In genomic region chr5:66144074-66144798, GRCh38 we compare ENCODE assay signal across 8 cellular contexts. TPM values are rescaled to one million over a fixed set of nuclear protein-coding genes. Genes with fewer than 3 reads are reported as not detected.
DNase-seq lines count a peak whose midpoint lies in the region; ATAC-seq and TF ChIP-seq lines count a peak whose summit lies in the region.

TSS of gene SREK1 (plus strand) at chr5:66144300. CDS start at chr5:66144377, 77 bp downstream.

- peak; percentile 91 for ATAC-seq in stimulated activated naive CD8-positive, alpha-beta T cell treated with anti-CD3 and anti-CD28 coated beads, Interleukin-15, Interleukin-2, amounts not matched to agents 100 U/mL and 50 U/mL, for 24 hours

- no peaks in the 10 kb centered on the region; a peak in 1 of 5 replicates for H3K9me3 Mint-ChIP-seq in H9
- no peaks in the 10 kb centered on the region for H3K9me3 Mint-ChIP-seq in nephron

- peaks cover 9% of the 10 kb centered on the region for H3K23me2 ChIP-seq in H9 (ENCODE audit: insufficient read length, low read depth, low read length, poor library complexity, severe bottlenecking)

- H2BK120ac ChIP-seq in H9 (ENCODE audit: low read depth, low read length, poor library complexity, severe bottlenecking): peak within 1 kb of the TSS; percentile 74

- peak within 1 kb of the TSS; percentile 26 for H3T11ph ChIP-seq in H9 (ENCODE audit: low read length)

- H3K4me3 Mint-ChIP-seq in H9 (peak within 1 kb of the TSS; percentile 96 to 97), nephron (peak within 1 kb of the TSS; percentile 94 to 98 (median 95))

- H3K79me1 ChIP-seq in H9 (ENCODE audit: insufficient read depth, low read depth, low read length, poor library complexity, severe bottlenecking): no peaks in the 10 kb centered on the region

- H3K4me1 Mint-ChIP-seq in H9: peaks cover 14 to 18% of the 10 kb centered on the region in 2 experiments
- peaks cover 25% of the 10 kb centered on the region for H3K4me1 Mint-ChIP-seq in nephron

- H3K14ac ChIP-seq in H9 (ENCODE audit: insufficient read depth, low read length): peak within 1 kb of the TSS; percentile 97

- H3K36me3 Mint-ChIP-seq in H9 (ENCODE audit: insufficient read depth in 1 of 3, low read depth in 3 of 3) (peaks cover 0 to 8% (median 0%) of the 10 kb centered on the region in 3 experiments; a peak in 3 of 7 replicates), nephron (ENCODE audit: low read depth) (peaks cover 10% of the 10 kb centered on the region)

- peak; percentile 94 for DNase-seq in ELR (ENCODE audit: low read depth)
- peak; percentile 91 for DNase-seq in H9
- DNase-seq in M059J (ENCODE audit: low read depth): peak; percentile 92
- DNase-seq in SHP77 treated with DMSO at 0.1 percent for 48 hours (lab: John Stamatoyannopoulos, UW): peak; percentile 79
- DNase-seq in activated effector memory CD4-positive, alpha-beta T cell treated with anti-CD3 and anti-CD28 coated beads, Interleukin-2, amount 50 U/mL, for 16 hours: peak; percentile 96
- DNase-seq in fibroblast of the aortic adventitia (ENCODE audit: low read depth): peak; percentile 92
- peak; percentile 94 for DNase-seq in stimulated activated naive CD8-positive, alpha-beta T cell treated with anti-CD3 and anti-CD28 coated beads, Interleukin-15, Interleukin-2, amounts not matched to agents 100 U/mL and 50 U/mL, for 24 hours

- peak within 1 kb of the TSS; percentile 85 for H3K4me2 ChIP-seq in H9 (ENCODE audit: insufficient read depth, insufficient read length, low read length)

- TF ChIP-seq CTCF in H9 (conservative IDR thresholded peaks at IDR 0.05) (no peak), fibroblast of the aortic adventitia (IDR thresholded peaks at IDR 0.05; ENCODE audit: insufficient read depth, low read length) (no peak), nephron (IDR thresholded peaks at IDR 0.05; ENCODE audit: unreplicated experiment in 3 of 3) (no peak)

- no peak within 1 kb of the TSS for H4K8ac ChIP-seq in H9 (replicated peaks; ENCODE audit: insufficient read length, low read depth, low read length)

- H3K9ac ChIP-seq in H9 (ENCODE audit: extremely low read depth, insufficient read length, low read length): peak within 1 kb of the TSS; percentile 98

- no peak within 1 kb of the TSS for H4K91ac ChIP-seq in H9 (ENCODE audit: insufficient read length, low read depth, low read length)

- peak within 1 kb of the TSS; percentile 84 for H2AFZ ChIP-seq in H9 (ENCODE audit: low read length)

- peaks cover 10% of the 10 kb centered on the region; the same call in 1 of the 2 replicates for H3K79me2 ChIP-seq in H9 (ENCODE audit: insufficient read depth, low read length)

- H3K9me3 ChIP-seq in H9 (ENCODE audit: control insufficient read depth, low read depth, low read length): no peaks in the 10 kb centered on the region

- H4K5ac ChIP-seq in H9 (ENCODE audit: insufficient read length, low read depth, low read length): peak within 1 kb of the TSS; percentile 4

- peak within 1 kb of the TSS; percentile 76 for H3K23ac ChIP-seq in H9 (ENCODE audit: insufficient read length, low read depth, low read length)

- no peaks in the 10 kb centered on the region for H3K27me3 ChIP-seq in H9 (ENCODE audit: insufficient read depth, low read length)

- H3K56ac ChIP-seq in H9 (ENCODE audit: insufficient read length, low read depth, low read length): peak within 1 kb of the TSS; percentile 13

- no peak within 1 kb of the TSS; the same call in 1 of the 2 replicates for H3K4ac ChIP-seq in H9 (ENCODE audit: low read depth, low read length)

- H3K4me3 ChIP-seq in fibroblast of the aortic adventitia (ENCODE audit: low read depth, low read length): peak within 1 kb of the TSS; percentile 95

- peak within 1 kb of the TSS; percentile 11 for H2BK5ac ChIP-seq in H9 (ENCODE audit: insufficient read length, low read length)

- peaks cover 1% of the 10 kb centered on the region; the same call in 1 of the 2 replicates for H3K27me3 Mint-ChIP-seq in H9 (ENCODE audit: low read depth)
- H3K27me3 Mint-ChIP-seq in nephron (ENCODE audit: low read depth): no peaks in the 10 kb centered on the region

- H2BK15ac ChIP-seq in H9 (ENCODE audit: low read depth, low read length): no peak within 1 kb of the TSS

- peak within 1 kb of the TSS; percentile 53 for H3K27ac ChIP-seq in H9 (ENCODE audit: insufficient read length, low read depth, low read length)

- H2AK5ac ChIP-seq in H9 (ENCODE audit: insufficient read length, low read length): no peak within 1 kb of the TSS

- WGBS in H9 (ENCODE audit: extremely low coverage, insufficient read length, low lambda C conversion rate): no CpG with 5 or more reads among the region's 83 CpGs

- H4K20me1 ChIP-seq in H9 (ENCODE audit: control insufficient read depth, insufficient read depth, insufficient read length): no peaks in the 10 kb centered on the region

- no peaks in the 10 kb centered on the region for H3K4me1 ChIP-seq in H9 (ENCODE audit: insufficient read depth, low read length)

- H3K18ac ChIP-seq in H9 (ENCODE audit: insufficient read length, low read depth, low read length): peak within 1 kb of the TSS; percentile 97

- H2BK20ac ChIP-seq in H9 (ENCODE audit: low read depth, low read length, poor library complexity, severe bottlenecking): no peak within 1 kb of the TSS

- H2BK12ac ChIP-seq in H9 (ENCODE audit: insufficient read length, low read depth, low read length): peak within 1 kb of the TSS; percentile 97

- H3K27ac Mint-ChIP-seq in H9 (peak within 1 kb of the TSS; percentile 100), nephron (peak within 1 kb of the TSS; percentile 100)

RNA-seq across cellular contexts. Expression of gene SREK1, which starts in this region (rescaled TPM):
- total RNA-seq in H9 (2021): 52.2 and 59.6 TPM in 2 replicates
- 14.6 and 20.1 TPM in 2 replicates for total RNA-seq in M059J (2014; rRNA removed; shearing (Covaris generic))
- 90.2 and 91.8 TPM in 2 replicates for total RNA-seq in fibroblast of the aortic adventitia (ENCODE audit: low replicate concordance)

Comparison
In these comparisons a context has a peak if more than half of its experiments do, and no peak if none do; other contexts are left out.
1. Peak in every context shown above with its lines: DNase-seq, ATAC-seq, H3K4me3 ChIP-seq and H3K27ac ChIP-seq.